ENCODE assay signal across 34 cellular contexts in genomic region chr3:115772951-115773350, GRCh38.
"Had no signal": no experiment of that assay in that cellular context is flagged by ENCODE, and none has a peak within 500 bp of the region (broad histone marks: within the 10 kb centered on the region; RNA-seq: fewer than 3 reads in every experiment).

No MANE protein-coding gene starts in this region.

- H3K27me3 ChIP-seq: MG63 had no signal

- H3K27ac ChIP-seq: KMS-11 had no signal

- H3K4me3 ChIP-seq: MG63 had no signal

- DNase-seq: Karpas-422, Kasumi-1, MG63, MM.1S, MV-4-11, NCI-H1048, NCI-H1092, NCI-H1092 treated with DMSO at 0.1 percent for 48 hours, NCI-H1105, NCI-H1105 treated with DMSO at 0.1 percent for 48 hours, NCI-H1417, NCI-H1417 treated with DMSO at 0.1 percent for 48 hours, NCI-H1436, NCI-H1436 treated with DMSO at 0.1 percent for 48 hours, NCI-H146, NCI-H1694, NCI-H1694 treated with DMSO at 0.1 percent for 48 hours, NCI-H187, NCI-H187 treated with DMSO at 0.1 percent for 48 hours, NCI-H1930, NCI-H2029, NCI-H2029 treated with DMSO at 0.1 percent for 48 hours, NCI-H2081, NCI-H2081 treated with DMSO at 0.1 percent for 48 hours, NCI-H2107, NCI-H2171, NCI-H2171 treated with DMSO at 0.1 percent for 48 hours, NCI-H2227 treated with DMSO at 0.1 percent for 48 hours, NCI-H226, NCI-H345, NCI-H446, NCI-H446 treated with DMSO at 0.1 percent for 48 hours, NCI-H510A had no signal

- H3K4me2 ChIP-seq: KMS-11 had no signal

- H3K36me3 ChIP-seq: MG63 had no signal

- H3K9me3 ChIP-seq: MG63 had no signal
